Comparison of ENCODE assay signal across 14 cellular contexts in genomic region chr13:99774644-99775043, GRCh38.
DNase-seq lines count a peak whose midpoint lies in the region; ATAC-seq and TF ChIP-seq lines count a peak whose summit lies in the region.
"Had no signal": no experiment of that assay in that cellular context is flagged by ENCODE, and none has a peak within 500 bp of the region (broad histone marks: within the 10 kb centered on the region; RNA-seq: fewer than 3 reads in every experiment).

No MANE protein-coding gene starts in this region.

- no peak overlapping the region for H3K27ac ChIP-seq in SK-N-SH (ENCODE audit: low read depth in 2 of 2, low read length in 1 of 2)
- H3K27ac ChIP-seq in VCaP = peak overlapping the region; percentile 70
- no peak overlapping the region for H3K27ac ChIP-seq in prostate gland
- H3K27ac ChIP-seq: BLaER1 had no signal

- DNase-seq in SK-N-SH (no peak), prostate gland (ENCODE audit: low spot score) (peak; percentile 10), DMS53 treated with DMSO at 0.1 percent for 48 hours (lab: John Stamatoyannopoulos, UW; ENCODE audit: unreplicated experiment) (no peak), occipital lobe (lab: John Stamatoyannopoulos, UW) (no peak)
- DNase-seq in activated CD4-positive, CD25-positive, alpha-beta regulatory T cell treated with anti-CD3 and anti-CD28 coated beads, Interleukin-2, amount 50 U/mL, for 72 hours = no peak
- no peak for DNase-seq in activated T-cell treated with anti-CD3 and anti-CD28 coated beads, Interleukin-2, amount 50 U/mL, for 4 hours
- DNase-seq: 8988T; AML-193; CD4-positive, CD25-positive, alpha-beta regulatory T cell; HCEC 1CT had no signal

- intact Hi-C loops in prostate gland (cut with DNase I) = no loop called here

- no peaks in the 10 kb centered on the region for H3K4me1 Mint-ChIP-seq in activated T-cell treated with anti-CD3 and anti-CD28 coated beads, Interleukin-2, amount 50 U/mL, for 4 hours (ENCODE audit: low read depth)
- H3K4me1 Mint-ChIP-seq: CD4-positive, CD25-positive, alpha-beta regulatory T cell had no signal

- TF ChIP-seq EP300 in SK-N-SH (IDR thresholded peaks at IDR 0.05; ENCODE audit: borderline replicate concordance in 1 of 2, low read depth in 1 of 2, low read length in 1 of 2) = no peak

- CTCF ChIA-PET in SK-N-SH (lab: Yijun Ruan, JAX) = no interaction called here

- no peaks in the 10 kb centered on the region for H3K79me2 ChIP-seq in SK-N-SH (ENCODE audit: insufficient read depth)

- H3K27me3 Mint-ChIP-seq in activated T-cell treated with anti-CD3 and anti-CD28 coated beads, Interleukin-2, amount 50 U/mL, for 4 hours (ENCODE audit: low read depth) = no peaks in the 10 kb centered on the region
- H3K27me3 Mint-ChIP-seq: CD4-positive, CD25-positive, alpha-beta regulatory T cell had no signal

- H3K4me2 ChIP-seq in SK-N-SH = no peak overlapping the region
- H3K4me2 ChIP-seq: BLaER1 had no signal

- no peak for ATAC-seq in SK-N-SH treated with all-trans-retinoic acid at 6 μM for 48 hours
- no peak for ATAC-seq in activated T-cell treated with anti-CD3 and anti-CD28 coated beads, Interleukin-2, amount 50 U/mL, for 4 hours
- ATAC-seq: GM12878 had no signal

- no peaks in the 10 kb centered on the region for H3K9me2 ChIP-seq in SK-N-SH

- no peak overlapping the region for H3K4me3 ChIP-seq in SK-N-SH (ENCODE audit: low read depth in 2 of 2, low read length in 1 of 2)
- H3K4me3 ChIP-seq in prostate gland = no peak overlapping the region
- H3K4me3 ChIP-seq: BLaER1, GM12878 had no signal

- TF ChIP-seq POLR2A in prostate gland (IDR thresholded peaks at IDR 0.05) = no peak

- H2AFZ ChIP-seq in SK-N-SH (ENCODE audit: low read depth) = no peak overlapping the region

- no peaks in the 10 kb centered on the region for H4K20me1 ChIP-seq in SK-N-SH (ENCODE audit: insufficient read depth)
- H4K20me1 ChIP-seq: BLaER1 had no signal

- peaks cover 27% of the 10 kb centered on the region for H3K36me3 Mint-ChIP-seq in activated T-cell treated with anti-CD3 and anti-CD28 coated beads, Interleukin-2, amount 50 U/mL, for 4 hours (ENCODE audit: insufficient read depth)

- TF ChIP-seq CTCF in SK-N-SH (IDR thresholded peaks at IDR 0.05) (no peak), VCaP (conservative IDR thresholded peaks at IDR 0.05) (no peak), prostate gland (IDR thresholded peaks at IDR 0.05) (no peak)

- no peaks in the 10 kb centered on the region for H3K9me3 Mint-ChIP-seq in activated T-cell treated with anti-CD3 and anti-CD28 coated beads, Interleukin-2, amount 50 U/mL, for 4 hours

- POLR2A ChIA-PET in SK-N-SH (lab: Yijun Ruan, JAX) = no interaction called here

- H3K27me3 ChIP-seq in SK-N-SH (ENCODE audit: insufficient read depth) (no peaks in the 10 kb centered on the region), prostate gland (replicated peaks; ENCODE audit: insufficient read depth) (no peaks in the 10 kb centered on the region)
- H3K27me3 ChIP-seq: BLaER1 had no signal

- no peaks in the 10 kb centered on the region for H3F3A ChIP-seq in SK-N-SH (replicated peaks; ENCODE audit: insufficient read depth)

- WGBS in SK-N-SH (ENCODE audit: low lambda C conversion rate) = 30% methylated on average over 1 of the region's 1 CpG
- WGBS in prostate gland = 14% methylated on average over 1 of the region's 1 CpG

- no peaks in the 10 kb centered on the region for H3K36me3 ChIP-seq in SK-N-SH (replicated peaks in 1 of 2; ENCODE audit: control insufficient read depth in 1 of 2, insufficient read depth in 2 of 2, low read length in 1 of 2)
- no peaks in the 10 kb centered on the region for H3K36me3 ChIP-seq in prostate gland
- H3K36me3 ChIP-seq: BLaER1 had no signal

- no peak for TF ChIP-seq RAD21 in SK-N-SH (IDR thresholded peaks at IDR 0.05; ENCODE audit: low read length)

- no peak overlapping the region for H3K4me3 Mint-ChIP-seq in activated T-cell treated with anti-CD3 and anti-CD28 coated beads, Interleukin-2, amount 50 U/mL, for 4 hours
- H3K4me3 Mint-ChIP-seq: CD4-positive, CD25-positive, alpha-beta regulatory T cell had no signal

- no peaks in the 10 kb centered on the region for H3K4me1 ChIP-seq in SK-N-SH (ENCODE audit: control insufficient read depth in 1 of 2, insufficient read depth in 2 of 2, low read depth in 1 of 2, low read length in 1 of 2)
- no peaks in the 10 kb centered on the region for H3K4me1 ChIP-seq in prostate gland (replicated peaks)
- H3K4me1 ChIP-seq: BLaER1 had no signal

- no peaks in the 10 kb centered on the region for H3K9me3 ChIP-seq in SK-N-SH
- no peaks in the 10 kb centered on the region for H3K9me3 ChIP-seq in prostate gland

- H3K9ac ChIP-seq in SK-N-SH = no peak overlapping the region
- H3K9ac ChIP-seq: BLaER1 had no signal

TF ChIP-seq in SK-N-SH treated with all-trans-retinoic acid at 6 μM for 48 hours, 23 proteins besides CTCF, POLR2A, EP300 and RAD21:
- TF ChIP-seq ISL1 (CRISPR knock-in tag; IDR thresholded peaks at IDR 0.05) (peak; percentile 95), ZNF8 (CRISPR knock-in tag; IDR thresholded peaks at IDR 0.05) (no peak), OSR1 (CRISPR knock-in tag; IDR thresholded peaks at IDR 0.05) (no peak), CSRNP3 (CRISPR knock-in tag; IDR thresholded peaks at IDR 0.05) (no peak), CREB5 (CRISPR knock-in tag; IDR thresholded peaks at IDR 0.05; ENCODE audit: low read depth) (0 out of 2 replicates have a peak, but pooled peaks have one; percentile 27), RARB (CRISPR knock-in tag; IDR thresholded peaks at IDR 0.05) (no peak), SNAI2 (CRISPR knock-in tag; IDR thresholded peaks at IDR 0.05) (no peak)
TF ChIP-seq in SK-N-SH treated with all-trans-retinoic acid at 6 μM for 48 hours: peak in this region for 2.

TF ChIP-seq in SK-N-SH, 30 proteins besides CTCF, POLR2A, EP300 and RAD21:
- no peak for TF ChIP-seq RFX5 (IDR thresholded peaks at IDR 0.05; ENCODE audit: low read length)
- TF ChIP-seq MXI1 (IDR thresholded peaks at IDR 0.05; ENCODE audit: low read depth, low read length) = no peak
- TF ChIP-seq FOXM1 (IDR thresholded peaks at IDR 0.05; ENCODE audit: low read depth) = no peak
- no peak for TF ChIP-seq ZBTB33 (IDR thresholded peaks at IDR 0.05; ENCODE audit: borderline replicate concordance, low read depth)
- no peak for TF ChIP-seq NRF1 (IDR thresholded peaks at IDR 0.05; ENCODE audit: low read depth, low read length)
TF ChIP-seq in SK-N-SH: peak in this region for 0.
